ENCODE assay signal across 8 cellular contexts in genomic region chr17:143785-144281, GRCh38. TPM values are rescaled to one million over a fixed set of nuclear protein-coding genes. Genes with fewer than 3 reads are reported as not detected.
DNase-seq lines count a peak whose midpoint lies in the region; ATAC-seq and TF ChIP-seq lines count a peak whose summit lies in the region.

No MANE protein-coding gene starts in this region.

- DNase-seq in NCI-H446 (lab: John Stamatoyannopoulos, UW) (peak; percentile 20 to 63), NCI-H446 treated with DMSO at 0.1 percent for 48 hours (lab: John Stamatoyannopoulos, UW) (no peak), MG63 (peak; percentile 63), T-helper 1 cell (peak; percentile 63 to 78 (median 75)), adrenal gland (peak; percentile 74 to 89 (median 81)), left cardiac atrium (peak; percentile 85), retinal pigment epithelial cell (ENCODE audit: low read depth) (peak; percentile 4)

- peak; percentile 66 to 98 (median 90) for TF ChIP-seq CTCF in adrenal gland (IDR thresholded peaks at IDR 0.05)
- peak; percentile 64 for TF ChIP-seq CTCF in retinal pigment epithelial cell (conservative IDR thresholded peaks at IDR 0.05; ENCODE audit: low read depth, low read length)

- 1 to 12% (median 2%) methylated on average over 18 to 44 of the region's 44 CpGs for WGBS in adrenal gland, 4 donors

- H3K4me3 ChIP-seq in MG63 (no peak overlapping the region), adrenal gland (no peak overlapping the region), retinal pigment epithelial cell (ENCODE audit: low read length) (no peak overlapping the region)

- H3K4me1 ChIP-seq in adrenal gland (replicated peaks in 1 of 2): no peaks in the 10 kb centered on the region

- no peak overlapping the region for H3K27ac ChIP-seq in adrenal gland

- H3K27me3 ChIP-seq in MG63 (no peaks in the 10 kb centered on the region; the same call in 1 of the 2 replicates), adrenal gland (no peaks in the 10 kb centered on the region)

- H3K9me3 ChIP-seq in MG63: no peaks in the 10 kb centered on the region
- H3K9me3 ChIP-seq in adrenal gland (replicated peaks in 1 of 3): no peaks in the 10 kb centered on the region

- H3K36me3 ChIP-seq in MG63 (no peaks in the 10 kb centered on the region), adrenal gland (replicated peaks in 1 of 2) (no peaks in the 10 kb centered on the region)

- intact Hi-C loops in adrenal gland (cut with DNase I) (loop anchor here in 1 of 2 donors (2.0 to 5.0 kb wide), 2 partner anchors 243 to 558 kb away; no protein-coding TSS in a partner anchor), left cardiac atrium (cut with DNase I) (no loop called here)

- ATAC-seq in left cardiac atrium: peak; percentile 86 to 89
- no peak for ATAC-seq in HG03565 (IDR thresholded peaks at IDR 0.05; ENCODE audit: unreplicated experiment)

- no peak for TF ChIP-seq POLR2A in adrenal gland (IDR thresholded peaks at IDR 0.05)

RNA-seq across cellular contexts. Expression of gene SCGB1C2, which starts 6.5 kb away (rescaled TPM):
- not detected in 2 replicates for total RNA-seq in MG63 (2014; rRNA removed; shearing (Covaris generic); ENCODE audit: low replicate concordance)
- total RNA-seq in adrenal gland (not detected), left cardiac atrium (not detected)
- polyA plus RNA-seq in adrenal gland: not detected

RNA-seq across cellular contexts. Expression of gene DOC2B, which starts 37.6 kb away (rescaled TPM):
- total RNA-seq in MG63 (2014; rRNA removed; shearing (Covaris generic); ENCODE audit: low replicate concordance): 0.16 TPM in 1 of 2 replicates, not detected in the other
- total RNA-seq in adrenal gland (10 to 100 TPM in 1 of 8 donors, 1 to 10 TPM in 7; 2.6 to 15.7 (median 6.6) TPM), left cardiac atrium (10 to 100 TPM in 1 of 2 donors, 1 to 10 TPM in 1; 6.8 to 16.4 TPM)
- 10 to 100 TPM in 1 of 3 donors, 1 to 10 TPM in 2; 5.3 to 11.3 (median 5.8) TPM for polyA plus RNA-seq in adrenal gland
